Comparison of ENCODE assay signal across 26 cellular contexts in the genomic region with DNA sequence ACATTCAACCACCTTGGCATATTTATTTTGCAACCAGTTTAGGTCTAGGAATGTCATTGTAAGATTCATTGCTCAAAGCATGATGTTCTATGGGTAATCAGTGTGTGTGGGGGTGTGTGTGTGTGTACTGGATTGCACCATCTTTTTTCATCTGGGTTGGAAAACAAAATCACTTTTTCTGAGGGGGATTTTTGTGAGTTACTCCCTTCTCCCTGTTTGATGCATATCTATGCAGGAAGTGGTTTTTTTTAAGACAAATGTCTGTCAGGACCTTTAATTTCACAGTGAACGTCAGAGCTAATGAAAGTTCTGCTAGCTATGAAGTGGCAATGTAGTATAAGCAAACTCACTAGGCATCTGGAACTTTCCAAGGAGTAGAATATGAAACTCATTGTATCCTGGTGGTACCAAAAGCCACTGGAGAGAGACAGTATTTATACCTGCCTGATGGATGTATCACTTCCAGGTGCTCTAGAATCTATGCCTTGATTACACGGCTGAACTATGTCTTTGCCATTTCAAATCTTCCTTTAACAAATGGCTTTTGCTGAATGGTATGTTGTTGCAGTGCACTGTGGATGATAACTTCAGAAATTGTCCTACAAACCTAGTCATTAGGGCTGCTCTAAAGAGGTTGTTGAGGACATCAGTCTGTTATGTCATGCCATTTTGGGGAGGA.
DNase-seq lines count a peak whose midpoint lies in the region; ATAC-seq and TF ChIP-seq lines count a peak whose summit lies in the region.
"Had no signal": no experiment of that assay in that cellular context is flagged by ENCODE, and none has a peak within 500 bp of the region (broad histone marks: within the 10 kb centered on the region; RNA-seq: fewer than 3 reads in every experiment).

No MANE protein-coding gene starts in this region.

- no peaks in the 10 kb centered on the region for H3K9me3 ChIP-seq in naive thymus-derived CD4-positive, alpha-beta T cell (ENCODE audit: control insufficient read depth in 2 of 3, low read length in 3 of 3)
- H3K9me3 ChIP-seq: gastrocnemius medialis, psoas muscle had no signal

- intact Hi-C loops in activated CD4-positive, alpha-beta T cell treated with anti-CD3 and anti-CD28 coated beads, Interleukin-2, amount 10 ng/mL, durations not matched to agents 24 days and 14 days (cut with micrococcal nuclease), result loop anchor here (2.0 to 10.0 kb wide), 4 partner anchors 54 to 540 kb away; no protein-coding TSS in a partner anchor
- intact Hi-C loops in naive thymus-derived CD4-positive, alpha-beta T cell (cut with micrococcal nuclease), result loop anchor here (2.0 to 5.0 kb wide), 2 partner anchors 53 to 54 kb away; no protein-coding TSS in a partner anchor

- peak; percentile 55 for DNase-seq in activated CD4-positive, alpha-beta T cell treated with anti-CD3 and anti-CD28 coated beads, Interleukin-2, amount 10 ng/mL, durations not matched to agents 24 days and 14 days
- DNase-seq in activated CD4-positive, alpha-beta T cell treated with anti-CD3 and anti-CD28 coated beads, Interleukin-2, amount 50 U/mL, for 1 hour, result no peak
- no peak for DNase-seq in GM23338 (ENCODE audit: low spot score)
- DNase-seq in naive thymus-derived CD4-positive, alpha-beta T cell, result peak in 1 of 9 donors; percentile 9
- no peak for DNase-seq in NAMALWA (ENCODE audit: low spot score)
- no peak for DNase-seq in activated gamma-delta T cell (lab: John Stamatoyannopoulos, UW)
- DNase-seq: activated B cell treated with CpG ODN at 0.5 μM for 24 hours; activated T-cell treated with anti-CD3 and anti-CD28 coated beads, Interleukin-2, amount 50 U/mL, for 1 hour; aorta; DMS79; gastrocnemius medialis; GF-D8; GM23248; natural killer cell; NCI-H146; NCI-H2107; NCI-H446; NCI-H748 treated with DMSO at 0.1 percent for 48 hours; occipital lobe; psoas muscle; stimulated activated naive B cell treated with anti-CD40 and anti-IgM and Interleukin-4, amounts not matched to agents 10 μg/mL and 1 μg/mL and 100 μg/mL, for 72 hours; SW 1271 had no signal

- H3K4me3 ChIP-seq in GM23338, result peak overlapping the region; percentile 40; the same call in 1 of the 2 replicates
- H3K4me3 ChIP-seq in naive thymus-derived CD4-positive, alpha-beta T cell (ENCODE audit: low read length), result no peak overlapping the region
- H3K4me3 ChIP-seq: gastrocnemius medialis, GM23248, lung, psoas muscle had no signal

- peaks cover 12% of the 10 kb centered on the region for H3K4me1 Mint-ChIP-seq in activated CD4-positive, alpha-beta T cell treated with anti-CD3 and anti-CD28 coated beads, Interleukin-2, amount 10 ng/mL, durations not matched to agents 24 days and 14 days
- peaks cover 55% of the 10 kb centered on the region for H3K4me1 Mint-ChIP-seq in GM23338
- peaks cover 4% of the 10 kb centered on the region for H3K4me1 Mint-ChIP-seq in activated T-helper 17 cell treated with anti-CD3 and anti-CD28 coated beads, Interleukin-2, amount 50 U/mL, for 72 hours
- H3K4me1 Mint-ChIP-seq in naive thymus-derived CD4-positive, alpha-beta T cell, result peaks cover 0 to 34% (median 5%) of the 10 kb centered on the region in 7 donors
- H3K4me1 Mint-ChIP-seq: activated B cell treated with CpG ODN at 0.5 μM for 24 hours; natural killer cell; stimulated activated naive B cell treated with anti-CD40 and anti-IgM and Interleukin-4, amounts not matched to agents 10 μg/mL and 1 μg/mL and 100 μg/mL, for 72 hours had no signal

- H2AFZ ChIP-seq in GM23338, result no peak overlapping the region
- H2AFZ ChIP-seq: GM23248 had no signal

- H3K4me3 Mint-ChIP-seq in activated CD4-positive, alpha-beta T cell treated with anti-CD3 and anti-CD28 coated beads, Interleukin-2, amount 10 ng/mL, durations not matched to agents 24 days and 14 days, result peak overlapping the region; percentile 36
- peak overlapping the region; percentile 63; the same call in 1 of the 3 replicates for H3K4me3 Mint-ChIP-seq in GM23338
- no peak overlapping the region for H3K4me3 Mint-ChIP-seq in activated T-helper 17 cell treated with anti-CD3 and anti-CD28 coated beads, Interleukin-2, amount 50 U/mL, for 72 hours
- peak overlapping the region in 5 of 10 donors; percentile 49 to 71 (median 51) for H3K4me3 Mint-ChIP-seq in naive thymus-derived CD4-positive, alpha-beta T cell
- H3K4me3 Mint-ChIP-seq: activated B cell treated with CpG ODN at 0.5 μM for 24 hours; CD14-positive monocyte; natural killer cell; stimulated activated naive B cell treated with anti-CD40 and anti-IgM and Interleukin-4, amounts not matched to agents 10 μg/mL and 1 μg/mL and 100 μg/mL, for 72 hours had no signal

- H3K79me2 ChIP-seq in GM23338 (replicated peaks; ENCODE audit: insufficient read depth), result peaks cover 46% of the 10 kb centered on the region

- H3K9me3 Mint-ChIP-seq in activated CD4-positive, alpha-beta T cell treated with anti-CD3 and anti-CD28 coated beads, Interleukin-2, amount 10 ng/mL, durations not matched to agents 24 days and 14 days, result peaks cover 12% of the 10 kb centered on the region
- H3K9me3 Mint-ChIP-seq in GM23338, result peaks cover 27% of the 10 kb centered on the region
- H3K9me3 Mint-ChIP-seq in activated T-helper 17 cell treated with anti-CD3 and anti-CD28 coated beads, Interleukin-2, amount 50 U/mL, for 72 hours, result peaks cover 5% of the 10 kb centered on the region
- H3K9me3 Mint-ChIP-seq in naive thymus-derived CD4-positive, alpha-beta T cell, result peaks cover 0 to 16% (median 0%) of the 10 kb centered on the region in 11 donors
- H3K9me3 Mint-ChIP-seq: natural killer cell had no signal

- CTCF ChIA-PET in naive thymus-derived CD4-positive, alpha-beta T cell (lab: Charles Lee), result interaction anchor here (1.1 kb wide), 1 partner anchor 55 kb away, joined by 3 read pairs; no protein-coding TSS in a partner anchor

- no peak for TF ChIP-seq CTCF in GM23338 (conservative IDR thresholded peaks at IDR 0.05; ENCODE audit: low read depth in 2 of 2)

- H3K27me3 ChIP-seq in GM23338 (ENCODE audit: insufficient read depth), result no peaks in the 10 kb centered on the region
- H3K27me3 ChIP-seq in naive thymus-derived CD4-positive, alpha-beta T cell (ENCODE audit: control insufficient read depth in 2 of 2, insufficient read depth in 2 of 2, low read length in 2 of 2), result no peaks in the 10 kb centered on the region
- H3K27me3 ChIP-seq: gastrocnemius medialis had no signal

- H3K4me2 ChIP-seq in GM23338, result peak overlapping the region; percentile 59

- no peaks in the 10 kb centered on the region for H3K27me3 Mint-ChIP-seq in activated CD4-positive, alpha-beta T cell treated with anti-CD3 and anti-CD28 coated beads, Interleukin-2, amount 10 ng/mL, durations not matched to agents 24 days and 14 days
- H3K27me3 Mint-ChIP-seq in GM23338 (ENCODE audit: insufficient read depth, low read depth, poor library complexity), result peaks cover 6% of the 10 kb centered on the region
- H3K27me3 Mint-ChIP-seq in activated T-helper 17 cell treated with anti-CD3 and anti-CD28 coated beads, Interleukin-2, amount 50 U/mL, for 72 hours, result no peaks in the 10 kb centered on the region
- H3K27me3 Mint-ChIP-seq in naive thymus-derived CD4-positive, alpha-beta T cell, result no peaks in the 10 kb centered on the region
- H3K27me3 Mint-ChIP-seq: activated B cell treated with CpG ODN at 0.5 μM for 24 hours; stimulated activated naive B cell treated with anti-CD40 and anti-IgM and Interleukin-4, amounts not matched to agents 10 μg/mL and 1 μg/mL and 100 μg/mL, for 72 hours had no signal

- peak overlapping the region; percentile 99 for H3K27ac ChIP-seq in GM23338 (ENCODE audit: low read depth)
- H3K27ac ChIP-seq in naive thymus-derived CD4-positive, alpha-beta T cell (ENCODE audit: low read depth, low read length), result no peak overlapping the region
- H3K27ac ChIP-seq: gastrocnemius medialis, GM23248, psoas muscle had no signal

- ATAC-seq in GM23338, result no peak
- ATAC-seq in activated T-helper 17 cell treated with anti-CD3 and anti-CD28 coated beads, Interleukin-2, amount 50 U/mL, for 72 hours (replicated peaks), result peak; percentile 90
- no peak for ATAC-seq in naive thymus-derived CD4-positive, alpha-beta T cell
- ATAC-seq in GM18867 (IDR thresholded peaks at IDR 0.05; ENCODE audit: unreplicated experiment), result no peak
- ATAC-seq: gastrocnemius medialis; natural killer cell; psoas muscle; stimulated activated naive B cell treated with anti-CD40 and anti-IgM and Interleukin-4, amounts not matched to agents 10 μg/mL and 1 μg/mL and 100 μg/mL, for 72 hours had no signal

- 0 out of 2 replicates have a peak, but pooled peaks cover 8% of the 10 kb centered on the region for H3F3A ChIP-seq in GM23338 (replicated peaks; ENCODE audit: low read depth)

- H3K4me1 ChIP-seq in GM23338 (ENCODE audit: insufficient read depth), result peaks cover 39% of the 10 kb centered on the region
- H3K4me1 ChIP-seq in naive thymus-derived CD4-positive, alpha-beta T cell (ENCODE audit: control insufficient read depth in 2 of 2, insufficient read depth in 2 of 2, low read length in 2 of 2), result no peaks in the 10 kb centered on the region
- H3K4me1 ChIP-seq: gastrocnemius medialis, psoas muscle had no signal

- H3K9me2 ChIP-seq in GM23338 (ENCODE audit: insufficient read depth), result no peaks in the 10 kb centered on the region

- H3K27ac Mint-ChIP-seq in activated CD4-positive, alpha-beta T cell treated with anti-CD3 and anti-CD28 coated beads, Interleukin-2, amount 10 ng/mL, durations not matched to agents 24 days and 14 days, result peak overlapping the region; percentile 83
- peak overlapping the region; percentile 97 for H3K27ac Mint-ChIP-seq in GM23338
- H3K27ac Mint-ChIP-seq in activated T-helper 17 cell treated with anti-CD3 and anti-CD28 coated beads, Interleukin-2, amount 50 U/mL, for 72 hours, result peak overlapping the region; percentile 22
- peak overlapping the region in 5 of 9 donors; percentile 58 to 81 (median 69) for H3K27ac Mint-ChIP-seq in naive thymus-derived CD4-positive, alpha-beta T cell
- H3K27ac Mint-ChIP-seq: activated B cell treated with CpG ODN at 0.5 μM for 24 hours; CD14-positive monocyte; natural killer cell; stimulated activated naive B cell treated with anti-CD40 and anti-IgM and Interleukin-4, amounts not matched to agents 10 μg/mL and 1 μg/mL and 100 μg/mL, for 72 hours had no signal

- H4K20me1 ChIP-seq in GM23338 (replicated peaks; ENCODE audit: insufficient read depth), result no peaks in the 10 kb centered on the region

- H3K36me3 ChIP-seq in GM23338 (ENCODE audit: insufficient read depth), result peaks cover 11% of the 10 kb centered on the region; the same call in 1 of the 2 replicates
- H3K36me3 ChIP-seq in naive thymus-derived CD4-positive, alpha-beta T cell (ENCODE audit: control insufficient read depth in 2 of 3, insufficient read depth in 3 of 3, low read length in 3 of 3), result no peaks in the 10 kb centered on the region
- H3K36me3 ChIP-seq: gastrocnemius medialis had no signal

- POLR2A ChIA-PET in naive thymus-derived CD4-positive, alpha-beta T cell (lab: Charles Lee), result interaction anchor here (2.1 kb wide), 1 partner anchor 101 kb away, joined by 6 read pairs; a partner anchor contains a TSS

- peaks cover 4% of the 10 kb centered on the region for H3K36me3 Mint-ChIP-seq in activated CD4-positive, alpha-beta T cell treated with anti-CD3 and anti-CD28 coated beads, Interleukin-2, amount 10 ng/mL, durations not matched to agents 24 days and 14 days (ENCODE audit: low read depth)
- H3K36me3 Mint-ChIP-seq in GM23338 (ENCODE audit: low read depth), result peaks cover 60% of the 10 kb centered on the region
- no peaks in the 10 kb centered on the region for H3K36me3 Mint-ChIP-seq in activated T-helper 17 cell treated with anti-CD3 and anti-CD28 coated beads, Interleukin-2, amount 50 U/mL, for 72 hours (ENCODE audit: low read depth)
- peaks cover 0 to 15% (median 6%) of the 10 kb centered on the region in 5 donors for H3K36me3 Mint-ChIP-seq in naive thymus-derived CD4-positive, alpha-beta T cell
- H3K36me3 Mint-ChIP-seq: natural killer cell had no signal

Comparison
In these comparisons a context has a peak if more than half of its experiments do, and no peak if none do; other contexts are left out.
1. H3K27ac Mint-ChIP-seq: peak in every context shown above with its lines; median percentile 97 in GM23338; 83 in activated CD4-positive, alpha-beta T cell treated with anti-CD3 and anti-CD28 coated beads, Interleukin-2, amount 10 ng/mL, durations not matched to agents 24 days and 14 days; 69 in naive thymus-derived CD4-positive, alpha-beta T cell; 22 in activated T-helper 17 cell treated with anti-CD3 and anti-CD28 coated beads, Interleukin-2, amount 50 U/mL, for 72 hours.